ENCODE assay signal across 2 cellular contexts in genomic region chr13:27080018-27080948, GRCh38.
TF ChIP-seq lines count a peak whose summit lies in the region.

No MANE protein-coding gene starts in this region.

TF ChIP-seq in HEK293T, 16 proteins besides CTCF, POLR2A, EP300 and RAD21 (continued from another document):
- TF ChIP-seq PKNOX1 (IDR thresholded peaks at IDR 0.05): peak; percentile 41

TF ChIP-seq in H1, 55 proteins besides CTCF, POLR2A, EP300 and RAD21 (continued from another document):
- no peak for TF ChIP-seq PHF8 (conservative IDR thresholded peaks at IDR 0.05; ENCODE audit: low read depth, low read length)
- no peak for TF ChIP-seq SP1 (IDR thresholded peaks at IDR 0.05; ENCODE audit: low read depth, low read length)
- no peak for TF ChIP-seq ATF2 (IDR thresholded peaks at IDR 0.05; ENCODE audit: low read length)
- TF ChIP-seq USF2 (IDR thresholded peaks at IDR 0.05; ENCODE audit: low read length): no peak
